8 cellular contexts compared by ENCODE assay signal in the genomic region with DNA sequence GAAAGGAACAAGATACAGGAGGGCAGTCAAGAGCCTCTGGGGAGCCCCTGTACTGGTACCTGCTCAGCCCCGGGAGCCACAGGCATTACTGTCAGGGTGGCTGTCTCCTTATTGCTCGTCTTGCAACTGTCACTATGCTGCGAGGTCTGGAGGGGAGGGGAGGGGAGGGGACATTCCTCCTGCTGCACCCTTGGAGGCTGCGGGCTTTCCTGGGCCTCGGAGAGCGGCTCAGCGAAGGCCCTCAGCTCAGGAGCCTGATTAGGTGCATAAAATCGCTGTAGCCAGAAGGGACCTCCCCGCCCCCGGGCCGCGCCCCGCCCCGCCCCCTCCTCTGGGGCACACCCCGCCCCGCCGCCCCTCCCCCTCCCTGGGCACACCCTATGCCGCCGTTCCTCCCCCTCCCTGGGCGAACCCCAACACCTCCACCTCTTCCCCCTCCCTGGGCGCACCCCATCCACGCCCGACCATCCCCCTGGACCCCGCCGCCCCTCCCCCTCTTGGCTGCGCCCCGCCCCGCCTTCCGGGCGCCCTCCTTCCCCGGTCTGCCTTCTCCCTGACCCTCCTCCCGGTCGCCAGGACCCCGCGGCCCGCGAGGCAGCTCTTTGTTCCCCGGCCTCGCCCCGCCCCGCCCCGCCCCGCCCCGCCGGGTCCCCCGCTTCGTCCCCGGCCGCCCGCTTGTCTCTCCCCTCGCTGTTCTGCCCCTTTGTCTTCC. TPM values are rescaled to one million over a fixed set of nuclear protein-coding genes. Genes with fewer than 3 reads are reported as not detected.
DNase-seq lines count a peak whose midpoint lies in the region; TF ChIP-seq lines count a peak whose summit lies in the region.

No MANE protein-coding gene starts in this region.

- no peak for TF ChIP-seq CTCF in mesothelial cell of epicardium (IDR thresholded peaks at IDR 0.05; ENCODE audit: unreplicated experiment)

- H3K27ac Mint-ChIP-seq in mesothelial cell of epicardium: peak overlapping the region; percentile 91

- DNase-seq in NCI-H1092 treated with DMSO at 0.1 percent for 48 hours (lab: John Stamatoyannopoulos, UW) (peak; percentile 24), NCI-H1092 (lab: John Stamatoyannopoulos, UW) (no peak), mesothelial cell of epicardium (ENCODE audit: low spot score in 2 of 2, unreplicated experiment in 2 of 2) (peak; percentile 28 to 43), Ammon's horn (ENCODE audit: low spot score) (no peak), DMS153 (lab: John Stamatoyannopoulos, UW) (no peak)
- peak; percentile 59 for DNase-seq in activated CD4-positive, alpha-beta T cell treated with anti-CD3 and anti-CD28 coated beads for 48 hours
- peak; percentile 5 for DNase-seq in effector CD4-positive, alpha-beta T cell
- peak; percentile 6 for DNase-seq in stimulated activated naive CD4-positive, alpha-beta T cell treated with Interleukin-2 at 50 U/mL for 16 hours (lab: John Stamatoyannopoulos, UW)

- H3K4me3 Mint-ChIP-seq in mesothelial cell of epicardium: peak overlapping the region; percentile 88

- H3K9me3 Mint-ChIP-seq in mesothelial cell of epicardium: no peaks in the 10 kb centered on the region

- H3K4me1 Mint-ChIP-seq in mesothelial cell of epicardium: peaks cover 72% of the 10 kb centered on the region

- no peaks in the 10 kb centered on the region for H3K27me3 Mint-ChIP-seq in mesothelial cell of epicardium (ENCODE audit: low read depth)

- H3K36me3 Mint-ChIP-seq in mesothelial cell of epicardium: no peaks in the 10 kb centered on the region

RNA-seq across cellular contexts. Expression of gene CACHD1, which starts 35.5 kb away (rescaled TPM):
- total RNA-seq in mesothelial cell of epicardium: 20.8 to 24.2 TPM (median 24.1 TPM) in 3 replicates

Comparison
In these comparisons a context has a peak if more than half of its experiments do, and no peak if none do; other contexts are left out.
1. DNase-seq: peak in NCI-H1092 treated with DMSO at 0.1 percent for 48 hours (single experiment), activated CD4-positive, alpha-beta T cell treated with anti-CD3 and anti-CD28 coated beads for 48 hours (single experiment), effector CD4-positive, alpha-beta T cell (single experiment), mesothelial cell of epicardium (2 of 2) and stimulated activated naive CD4-positive, alpha-beta T cell treated with Interleukin-2 at 50 U/mL for 16 hours (single experiment); none in NCI-H1092 (single experiment), Ammon's horn (single experiment) and DMS153 (single experiment).